ENCODE assay signal across 17 cellular contexts in genomic region chr4:101944649-101945048, GRCh38.
DNase-seq lines count a peak whose midpoint lies in the region; ATAC-seq and TF ChIP-seq lines count a peak whose summit lies in the region.
"Had no signal": no experiment of that assay in that cellular context is flagged by ENCODE, and none has a peak within 500 bp of the region (broad histone marks: within the 10 kb centered on the region; RNA-seq: fewer than 3 reads in every experiment).

No MANE protein-coding gene starts in this region.

- peaks cover 24 to 62% (median 45%) of the 10 kb centered on the region in 3 donors for H3K4me1 Mint-ChIP-seq in IgD-negative memory B cell
- peaks cover 44% of the 10 kb centered on the region for H3K4me1 Mint-ChIP-seq in memory B cell
- H3K4me1 Mint-ChIP-seq: central memory CD8-positive, alpha-beta T cell had no signal

- H3K36me3 Mint-ChIP-seq in IgD-negative memory B cell (peaks cover 8% of the 10 kb centered on the region), memory B cell (peaks cover 50% of the 10 kb centered on the region)

- intact Hi-C loops in aorta (cut with DNase I) (no loop called here), heart right ventricle (cut with DNase I) (no loop called here)

- no peaks in the 10 kb centered on the region for H3K36me3 ChIP-seq in aorta (ENCODE audit: control insufficient read depth in 1 of 2, insufficient read depth in 2 of 2, low read length in 1 of 2)
- H3K36me3 ChIP-seq in heart right ventricle = no peaks in the 10 kb centered on the region
- H3K36me3 ChIP-seq: MG63, thoracic aorta had no signal

- DNase-seq in AG08396 (ENCODE audit: low spot score) (peak; percentile 2), choroid plexus epithelial cell (ENCODE audit: low read depth) (peak; percentile 72), memory B cell (ENCODE audit: low spot score in 2 of 2) (no peak), aorta (no peak), putamen (ENCODE audit: low spot score) (no peak), heart right ventricle (no peak), NCI-H1436 (lab: John Stamatoyannopoulos, UW) (no peak)
- DNase-seq: activated naive CD4-positive, alpha-beta T cell treated with Interleukin-2 at 50 U/mL for 16 hours; hypothalamus; MG63; NCI-H2107; NK-92 treated with Interleukin-12 subunit alpha and Interleukin-12 subunit beta, amount 100 ng/mL, for 24 hours had no signal

- H3K4me3 ChIP-seq in choroid plexus epithelial cell (ENCODE audit: low read depth, low read length) (no peak overlapping the region), aorta (ENCODE audit: low read length in 2 of 2) (no peak overlapping the region), heart right ventricle (no peak overlapping the region)
- H3K4me3 ChIP-seq: MG63, SK-N-MC, thoracic aorta had no signal

- H3K4me3 Mint-ChIP-seq in IgD-negative memory B cell (peak overlapping the region in 1 of 4 donors; percentile 12), memory B cell (no peak overlapping the region)
- H3K4me3 Mint-ChIP-seq: central memory CD8-positive, alpha-beta T cell had no signal

- H3K4me1 ChIP-seq in aorta (ENCODE audit: control insufficient read depth in 1 of 2, insufficient read depth in 2 of 2, low read length in 2 of 2) (no peaks in the 10 kb centered on the region), heart right ventricle (no peaks in the 10 kb centered on the region)
- H3K4me1 ChIP-seq: parathyroid adenoma had no signal

- H3K9me3 ChIP-seq in aorta (ENCODE audit: control insufficient read depth, low read length) = no peaks in the 10 kb centered on the region
- no peaks in the 10 kb centered on the region for H3K9me3 ChIP-seq in heart right ventricle
- H3K9me3 ChIP-seq: MG63, thoracic aorta had no signal

- H3K27ac Mint-ChIP-seq in IgD-negative memory B cell = peak overlapping the region; percentile 1 to 85 (median 63)
- peak overlapping the region; percentile 80 for H3K27ac Mint-ChIP-seq in memory B cell

- no peak for TF ChIP-seq CTCF in choroid plexus epithelial cell (conservative IDR thresholded peaks at IDR 0.05; ENCODE audit: low read depth, low read length)
- no peak for TF ChIP-seq CTCF in heart right ventricle (IDR thresholded peaks at IDR 0.05)

- H3K27me3 ChIP-seq in aorta (ENCODE audit: control insufficient read depth in 1 of 2, insufficient read depth in 2 of 2, low read length in 1 of 2) (peaks cover 0 to 3% of the 10 kb centered on the region in 2 donors), heart right ventricle (no peaks in the 10 kb centered on the region)
- H3K27me3 ChIP-seq: MG63 had no signal

- WGBS in aorta, 2 donors = 73 to 81% methylated on average over 1 of the region's 1 CpG
- 89 to 90% methylated on average over 1 of the region's 1 CpG for WGBS in heart right ventricle, 2 donors

- H3K9me3 Mint-ChIP-seq in IgD-negative memory B cell (no peaks in the 10 kb centered on the region), memory B cell (no peaks in the 10 kb centered on the region)

- no peak for ATAC-seq in memory B cell (ENCODE audit: low read depth)
- ATAC-seq in aorta (ENCODE audit: low FRiP score) = no peak
- no peak for ATAC-seq in heart right ventricle

- H3K27ac ChIP-seq in aorta (ENCODE audit: low read depth in 1 of 2, low read length in 2 of 2) = no peak overlapping the region
- H3K27ac ChIP-seq in heart right ventricle = no peak overlapping the region
- H3K27ac ChIP-seq: parathyroid adenoma, SK-N-MC, thoracic aorta had no signal

- H3K27me3 Mint-ChIP-seq in IgD-negative memory B cell = no peaks in the 10 kb centered on the region
- H3K27me3 Mint-ChIP-seq in memory B cell = no peaks in the 10 kb centered on the region
- H3K27me3 Mint-ChIP-seq: central memory CD8-positive, alpha-beta T cell had no signal

Comparison
In these comparisons a context has a peak if more than half of its experiments do, and no peak if none do; other contexts are left out.
1. DNase-seq: peak in AG08396 (single experiment) and choroid plexus epithelial cell (single experiment); none in memory B cell (0 of 2), aorta (0 of 2), putamen (single experiment), heart right ventricle (0 of 2) and NCI-H1436 (single experiment).